In genomic region chr20:64102647-64103354, GRCh38 we compare ENCODE assay signal across 10 cellular contexts. TPM values are rescaled to one million over a fixed set of nuclear protein-coding genes. Genes with fewer than 3 reads are reported as not detected.
A peak's percentile ranks its signal among the peaks of the same experiment; 100 is the strongest.
DNase-seq lines count a peak whose midpoint lies in the region; ATAC-seq and TF ChIP-seq lines count a peak whose summit lies in the region.
"Had no signal": no experiment of that assay in that cellular context is flagged by ENCODE, and none has a peak within 500 bp of the region (broad histone marks: within the 10 kb centered on the region; RNA-seq: fewer than 3 reads in every experiment).

No MANE protein-coding gene starts in this region.

- H3K4me3 ChIP-seq in CD4-positive, CD25-positive, alpha-beta regulatory T cell (ENCODE audit: low read depth, low read length), result no peak overlapping the region
- H3K4me3 ChIP-seq in lower lobe of right lung, result peak overlapping the region; percentile 41

- TF ChIP-seq CTCF in lower lobe of right lung (IDR thresholded peaks at IDR 0.05) (no peak), GM13976 (IDR thresholded peaks at IDR 0.05; ENCODE audit: borderline replicate concordance, control extremely low read depth, extremely low read depth, insufficient read depth, missing control alignments) (no peak)

- POLR2A ChIA-PET in activated CD4-positive, alpha-beta memory T cell treated with anti-CD3 and anti-CD28 coated beads for 36 hours (lab: Charles Lee), result no interaction called here

- TF ChIP-seq EP300 in Ishikawa (IDR thresholded peaks at IDR 0.05; ENCODE audit: borderline replicate concordance), result no peak

- no peak for TF ChIP-seq RAD21 in Ishikawa (IDR thresholded peaks at IDR 0.05; ENCODE audit: low read depth)

- ATAC-seq in CD4-positive, CD25-positive, alpha-beta regulatory T cell (ENCODE audit: low read depth in 2 of 2), result no peak
- ATAC-seq in lower lobe of right lung (no peak), HG03354 (IDR thresholded peaks at IDR 0.05; ENCODE audit: poor library complexity, severe bottlenecking, unreplicated experiment) (no peak)

- H3K9me3 Mint-ChIP-seq in CD4-positive, CD25-positive, alpha-beta regulatory T cell, result no peaks in the 10 kb centered on the region
- H3K9me3 Mint-ChIP-seq in activated CD4-positive, alpha-beta memory T cell treated with anti-CD3 and anti-CD28 coated beads for 36 hours, result no peaks in the 10 kb centered on the region

- no peaks in the 10 kb centered on the region for H3K36me3 Mint-ChIP-seq in CD4-positive, CD25-positive, alpha-beta regulatory T cell
- no peaks in the 10 kb centered on the region for H3K36me3 Mint-ChIP-seq in activated CD4-positive, alpha-beta memory T cell treated with anti-CD3 and anti-CD28 coated beads for 36 hours

- H3K27ac Mint-ChIP-seq in CD4-positive, CD25-positive, alpha-beta regulatory T cell, result no peak overlapping the region
- H3K27ac Mint-ChIP-seq in activated CD4-positive, alpha-beta memory T cell treated with anti-CD3 and anti-CD28 coated beads for 36 hours, result no peak overlapping the region

- H3K27ac ChIP-seq in CD4-positive, CD25-positive, alpha-beta regulatory T cell (ENCODE audit: insufficient read depth, low read length, poor library complexity, severe bottlenecking), result no peak overlapping the region
- H3K27ac ChIP-seq in lower lobe of right lung, result no peak overlapping the region

- DNase-seq in CD4-positive, CD25-positive, alpha-beta regulatory T cell, result no peak
- DNase-seq in activated CD4-positive, alpha-beta memory T cell treated with anti-CD3 and anti-CD28 coated beads for 36 hours, result peak; percentile 9
- DNase-seq in lower lobe of right lung, result peak; percentile 45
- DNase-seq in EL, result no peak
- no peak for DNase-seq in GM13976 (ENCODE audit: low spot score)
- no peak for DNase-seq in activated CD8-positive, alpha-beta memory T cell treated with anti-CD3 and anti-CD28 coated beads, Interleukin-2, amount 50 U/mL, for 48 hours

- CTCF ChIA-PET in activated CD4-positive, alpha-beta memory T cell treated with anti-CD3 and anti-CD28 coated beads for 36 hours (lab: Charles Lee), result interaction anchor here (0.6 to 3.6 kb wide), 7 partner anchors 11 to 146 kb away, joined by 3 to 33 read pairs (median 4); partner anchors contain the start of genes LKAAEAR1 and TCEA2

- no peaks in the 10 kb centered on the region for H3K9me3 ChIP-seq in CD4-positive, CD25-positive, alpha-beta regulatory T cell (ENCODE audit: control insufficient read depth in 2 of 2, low read length in 2 of 2)
- no peaks in the 10 kb centered on the region for H3K9me3 ChIP-seq in lower lobe of right lung

- no peaks in the 10 kb centered on the region for H3K36me3 ChIP-seq in CD4-positive, CD25-positive, alpha-beta regulatory T cell (ENCODE audit: control insufficient read depth, insufficient read depth, low read length)
- peaks cover 9% of the 10 kb centered on the region for H3K36me3 ChIP-seq in lower lobe of right lung

- peaks cover 10% of the 10 kb centered on the region for H3K4me1 ChIP-seq in CD4-positive, CD25-positive, alpha-beta regulatory T cell (ENCODE audit: control insufficient read depth, insufficient read depth, low read length, poor library complexity, severe bottlenecking)
- H3K4me1 ChIP-seq in lower lobe of right lung, result peaks cover 11% of the 10 kb centered on the region

- intact Hi-C loops in activated CD4-positive, alpha-beta memory T cell treated with anti-CD3 and anti-CD28 coated beads for 36 hours (cut with micrococcal nuclease), result loop anchor here (1.0 kb wide), 1 partner anchor 18 kb away; no protein-coding TSS in a partner anchor
- intact Hi-C loops in lower lobe of right lung (cut with DNase I), result no loop called here

- H3K4me3 Mint-ChIP-seq in CD4-positive, CD25-positive, alpha-beta regulatory T cell, result peak overlapping the region in 3 of 4 donors; percentile 56 to 75 (median 63)
- no peak overlapping the region for H3K4me3 Mint-ChIP-seq in activated CD4-positive, alpha-beta memory T cell treated with anti-CD3 and anti-CD28 coated beads for 36 hours

- H3K27me3 Mint-ChIP-seq in CD4-positive, CD25-positive, alpha-beta regulatory T cell, result peaks cover 22% of the 10 kb centered on the region
- peaks cover 20% of the 10 kb centered on the region for H3K27me3 Mint-ChIP-seq in activated CD4-positive, alpha-beta memory T cell treated with anti-CD3 and anti-CD28 coated beads for 36 hours

- in situ Hi-C loops in GM13976 (cut with MboI; ENCODE audit: low sequenced_read_pairs, unreplicated experiment), result no loop called here

- peaks cover 0 to 22% (median 0%) of the 10 kb centered on the region in 4 donors for H3K4me1 Mint-ChIP-seq in CD4-positive, CD25-positive, alpha-beta regulatory T cell
- peaks cover 7% of the 10 kb centered on the region for H3K4me1 Mint-ChIP-seq in activated CD4-positive, alpha-beta memory T cell treated with anti-CD3 and anti-CD28 coated beads for 36 hours (ENCODE audit: low read depth)

- H3K27me3 ChIP-seq in CD4-positive, CD25-positive, alpha-beta regulatory T cell (ENCODE audit: control insufficient read depth, insufficient read depth, low read length), result peaks cover 6% of the 10 kb centered on the region
- peaks cover 36% of the 10 kb centered on the region for H3K27me3 ChIP-seq in lower lobe of right lung (ENCODE audit: low read depth)

TF ChIP-seq in Ishikawa, 13 proteins besides CTCF, POLR2A, EP300 and RAD21:
- TF ChIP-seq CREB1 (IDR thresholded peaks at IDR 0.05; ENCODE audit: low read depth) (no peak), MAX (IDR thresholded peaks at IDR 0.05) (peak; percentile 51)

RNA-seq across cellular contexts. Expression of gene NPBWR2, which starts 4.6 kb away (rescaled TPM):
- not detected for total RNA-seq in CD4-positive, CD25-positive, alpha-beta regulatory T cell
- not detected for polyA plus RNA-seq in CD4-positive, CD25-positive, alpha-beta regulatory T cell
- not detected for total RNA-seq in activated CD4-positive, alpha-beta memory T cell treated with anti-CD3 and anti-CD28 coated beads for 36 hours
- total RNA-seq in lower lobe of right lung, result not detected
- total RNA-seq: HT1080 had no signal
- polyA plus RNA-seq: keratinocyte had no signal

RNA-seq across cellular contexts. Expression of gene LKAAEAR1, which starts 18.6 kb away (rescaled TPM):
- not detected for total RNA-seq in CD4-positive, CD25-positive, alpha-beta regulatory T cell
- polyA plus RNA-seq in CD4-positive, CD25-positive, alpha-beta regulatory T cell, result 1 to 10 TPM in 1 of 4 donors, under 1 TPM in 1, not detected in 2; 0.42 to 1.4 TPM
- not detected for total RNA-seq in activated CD4-positive, alpha-beta memory T cell treated with anti-CD3 and anti-CD28 coated beads for 36 hours
- total RNA-seq in lower lobe of right lung, result 0.97 TPM
- polyA plus RNA-seq: keratinocyte had no signal

RNA-seq across cellular contexts. Expression of gene OPRL1, which starts 22.9 kb away (rescaled TPM):
- total RNA-seq in CD4-positive, CD25-positive, alpha-beta regulatory T cell, result 1.3 TPM
- polyA plus RNA-seq in CD4-positive, CD25-positive, alpha-beta regulatory T cell, result 1 to 10 TPM in 1 of 4 donors, under 1 TPM in 3; 0.58 to 1.1 (median 0.59) TPM
- total RNA-seq in activated CD4-positive, alpha-beta memory T cell treated with anti-CD3 and anti-CD28 coated beads for 36 hours, result under 1 TPM; 0.63 to 0.71 TPM
- 2.6 TPM for total RNA-seq in lower lobe of right lung

RNA-seq across cellular contexts. Expression of gene RGS19, which starts 23.5 kb away (rescaled TPM):
- total RNA-seq in CD4-positive, CD25-positive, alpha-beta regulatory T cell, result 50.7 TPM
- polyA plus RNA-seq in CD4-positive, CD25-positive, alpha-beta regulatory T cell, result 100 to 1,000 TPM in 2 of 4 donors, 10 to 100 TPM in 2; 79.4 to 105 (median 95.0) TPM
- total RNA-seq in activated CD4-positive, alpha-beta memory T cell treated with anti-CD3 and anti-CD28 coated beads for 36 hours, result 10 to 100 TPM; 43.2 to 44.4 TPM
- total RNA-seq in lower lobe of right lung, result 57.5 TPM

RNA-seq across cellular contexts. Expression of gene TCEA2, which starts 39.8 kb away (rescaled TPM):
- 24.8 TPM for total RNA-seq in CD4-positive, CD25-positive, alpha-beta regulatory T cell
- polyA plus RNA-seq in CD4-positive, CD25-positive, alpha-beta regulatory T cell, result 10 to 100 TPM; 17.7 to 27.1 (median 20.9) TPM
- total RNA-seq in activated CD4-positive, alpha-beta memory T cell treated with anti-CD3 and anti-CD28 coated beads for 36 hours, result 10 to 100 TPM; 27.3 to 29.9 TPM
- total RNA-seq in lower lobe of right lung, result 38.8 TPM

Comparison
In these comparisons a context has a peak if more than half of its experiments do, and no peak if none do; other contexts are left out.
1. DNase-seq: peak in activated CD4-positive, alpha-beta memory T cell treated with anti-CD3 and anti-CD28 coated beads for 36 hours (single experiment) and lower lobe of right lung (single experiment); none in CD4-positive, CD25-positive, alpha-beta regulatory T cell (0 of 3), EL (single experiment), GM13976 (single experiment) and activated CD8-positive, alpha-beta memory T cell treated with anti-CD3 and anti-CD28 coated beads, Interleukin-2, amount 50 U/mL, for 48 hours (single experiment).